In genomic region chr7:130917669-130918128, GRCh38 we compare ENCODE assay signal across 9 cellular contexts.
A peak's percentile ranks its signal among the peaks of the same experiment; 100 is the strongest.
DNase-seq lines count a peak whose midpoint lies in the region; ATAC-seq and TF ChIP-seq lines count a peak whose summit lies in the region.
"Had no signal": no experiment of that assay in that cellular context is flagged by ENCODE, and none has a peak within 500 bp of the region (broad histone marks: within the 10 kb centered on the region; RNA-seq: fewer than 3 reads in every experiment).

No MANE protein-coding gene starts in this region.

- 67 to 73% methylated on average over 5 of the region's 5 CpGs for WGBS in lower leg skin, 2 donors

- intact Hi-C loops in lower leg skin (cut with DNase I; ENCODE audit: low total_unique reads), result no loop called here

- peaks cover 0 to 11% of the 10 kb centered on the region in 2 donors for H3K36me3 ChIP-seq in mucosa of rectum (ENCODE audit: control insufficient read depth in 2 of 2, insufficient read depth in 2 of 2, low read length in 2 of 2)

- H3K4me1 ChIP-seq in mucosa of rectum (ENCODE audit: control insufficient read depth in 2 of 2, insufficient read depth in 2 of 2, low read length in 2 of 2), result peaks cover 76 to 77% of the 10 kb centered on the region in 2 donors

- no peaks in the 10 kb centered on the region for H3K27me3 ChIP-seq in mucosa of rectum (ENCODE audit: control insufficient read depth in 2 of 2, insufficient read depth in 2 of 2, low read length in 2 of 2)

- no peak for TF ChIP-seq POLR2A in lower leg skin (IDR thresholded peaks at IDR 0.05)

- DNase-seq in LoVo (ENCODE audit: low spot score), result peak; percentile 87
- peak; percentile 73 for DNase-seq in astrocyte of the spinal cord (ENCODE audit: low read depth, low spot score)
- DNase-seq in nucleus accumbens (lab: John Stamatoyannopoulos, UW), result no peak
- DNase-seq in lower leg skin (ENCODE audit: low spot score in 2 of 2), result no peak
- DNase-seq: GOT3 had no signal

- in situ Hi-C loops in astrocyte of the spinal cord (cut with HindIII; ENCODE audit: low sequenced_read_pairs), result no loop called here

- H3K9ac ChIP-seq in mucosa of rectum (ENCODE audit: low read depth in 1 of 2, low read length in 2 of 2), result peak overlapping the region; percentile 57 to 85

- H3K27ac ChIP-seq in C4-2B, result peak overlapping the region; percentile 54; the same call in 1 of the 2 replicates
- peak overlapping the region; percentile 95 for H3K27ac ChIP-seq in mucosa of rectum (ENCODE audit: low read depth in 2 of 2, low read length in 2 of 2)

- no peak for TF ChIP-seq CTCF in C4-2B (conservative IDR thresholded peaks at IDR 0.05)
- no peak for TF ChIP-seq CTCF in astrocyte of the spinal cord (IDR thresholded peaks at IDR 0.05; ENCODE audit: low read depth, low read length)
- no peak for TF ChIP-seq CTCF in lower leg skin (IDR thresholded peaks at IDR 0.05)

- ATAC-seq in HG02642 (IDR thresholded peaks at IDR 0.05; ENCODE audit: poor library complexity, unreplicated experiment), result no peak
- ATAC-seq in HG02840 (IDR thresholded peaks at IDR 0.05; ENCODE audit: low FRiP score, unreplicated experiment), result no peak

- H3K4me3 ChIP-seq in astrocyte of the spinal cord (ENCODE audit: low read depth, low read length), result no peak overlapping the region
- H3K4me3 ChIP-seq in mucosa of rectum (ENCODE audit: low read length in 2 of 2), result peak overlapping the region; percentile 45 to 64
- H3K4me3 ChIP-seq in lower leg skin (ENCODE audit: low read depth, poor library complexity, severe bottlenecking), result no peak overlapping the region

- no peaks in the 10 kb centered on the region for H3K9me3 ChIP-seq in mucosa of rectum (ENCODE audit: control insufficient read depth in 2 of 2, low read length in 2 of 2)

Comparison
In these comparisons a context has a peak if more than half of its experiments do, and no peak if none do; other contexts are left out.
1. DNase-seq: peak in LoVo (single experiment) and astrocyte of the spinal cord (single experiment); none in nucleus accumbens (0 of 56) and lower leg skin (0 of 2).
2. H3K4me3 ChIP-seq: peak in mucosa of rectum (2 of 2); none in astrocyte of the spinal cord (single experiment) and lower leg skin (single experiment).